16 cellular contexts compared by ENCODE assay signal in the genomic region with DNA sequence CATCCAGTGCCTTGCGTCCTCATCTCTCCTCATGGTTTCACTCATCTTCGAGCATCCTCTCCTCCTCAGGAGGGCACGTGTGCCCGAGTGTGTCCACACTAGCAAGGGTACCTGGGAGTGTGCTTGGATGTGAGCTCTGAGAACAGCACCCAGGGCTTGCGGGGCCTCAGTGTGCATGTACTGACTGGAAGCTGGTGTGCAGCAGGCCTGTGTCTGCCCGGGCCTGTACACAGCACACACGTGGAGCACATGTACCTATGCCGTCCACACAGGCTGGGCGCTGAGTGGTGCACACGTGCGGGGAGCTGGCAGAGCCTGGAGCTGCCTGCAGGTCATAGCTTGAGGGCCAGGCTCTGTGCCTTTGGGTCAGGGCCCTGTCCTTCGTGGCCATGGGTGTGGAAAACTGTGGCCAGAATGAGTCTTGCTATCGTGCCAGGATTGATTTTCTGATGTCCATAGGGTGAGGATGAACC. TPM values are rescaled to one million over a fixed set of nuclear protein-coding genes. Genes with fewer than 3 reads are reported as not detected.
DNase-seq lines count a peak whose midpoint lies in the region; ATAC-seq and TF ChIP-seq lines count a peak whose summit lies in the region.
"Had no signal": no experiment of that assay in that cellular context is flagged by ENCODE, and none has a peak within 500 bp of the region (broad histone marks: within the 10 kb centered on the region; RNA-seq: fewer than 3 reads in every experiment).

No MANE protein-coding gene starts in this region.

- H3K36me3 ChIP-seq in left ventricle myocardium inferior (peaks cover 8% of the 10 kb centered on the region), adrenal gland (replicated peaks in 1 of 2) (no peaks in the 10 kb centered on the region), transverse colon (no peaks in the 10 kb centered on the region)

- intact Hi-C loops in Right ventricle myocardium superior (cut with DNase I) (no loop called here), left ventricle myocardium inferior (cut with micrococcal nuclease) (no loop called here), adrenal gland (cut with DNase I) (loop anchor here in 1 of 2 donors (10.0 kb wide), 2 partner anchors 51 to 459 kb away; no protein-coding TSS in a partner anchor), lower leg skin (cut with DNase I; ENCODE audit: low total_unique reads) (no loop called here), transverse colon (cut with DNase I; ENCODE audit: low total_unique reads) (no loop called here)

- 71 to 93% (median 75%) methylated on average over 6 to 13 of the region's 13 CpGs for WGBS in adrenal gland, 4 donors
- WGBS in lower leg skin, 2 donors, result 51 to 52% methylated on average over 13 of the region's 13 CpGs
- 84 to 100% methylated on average over 1 to 11 of the region's 13 CpGs for WGBS in transverse colon (ENCODE audit: low coverage in 1 of 2), 2 donors

- TF ChIP-seq CTCF in left ventricle myocardium inferior (IDR thresholded peaks at IDR 0.05; ENCODE audit: borderline replicate concordance) (no peak), adrenal gland (IDR thresholded peaks at IDR 0.05) (no peak), lower leg skin (IDR thresholded peaks at IDR 0.05) (no peak), transverse colon (IDR thresholded peaks at IDR 0.05) (no peak)

- H3K4me3 ChIP-seq in left ventricle myocardium inferior (no peak overlapping the region), adrenal gland (no peak overlapping the region), lower leg skin (ENCODE audit: low read depth, poor library complexity, severe bottlenecking) (no peak overlapping the region), transverse colon (no peak overlapping the region)
- H3K4me3 ChIP-seq: PC-9 had no signal

- TF ChIP-seq EP300 in transverse colon (IDR thresholded peaks at IDR 0.05; ENCODE audit: low read depth), result no peak

- H3K27ac ChIP-seq in left ventricle myocardium inferior (replicated peaks) (no peak overlapping the region), adrenal gland (no peak overlapping the region), transverse colon (no peak overlapping the region)
- H3K27ac ChIP-seq: PC-9 had no signal

- in situ Hi-C loops in transverse colon (cut with MboI; ENCODE audit: low pct_ligation_motif_present in 1 of 4, low pct_unique_long_range_greater_than_20kb in 1 of 4, low sequenced_read_pairs in 3 of 4), result no loop called here

- H3K4me1 ChIP-seq in left ventricle myocardium inferior (peaks cover 10% of the 10 kb centered on the region), adrenal gland (replicated peaks in 1 of 2) (no peaks in the 10 kb centered on the region), transverse colon (peaks cover 0 to 5% (median 2%) of the 10 kb centered on the region in 4 donors)

- ATAC-seq in Right ventricle myocardium superior (ENCODE audit: poor library complexity) (no peak), GM21723 (IDR thresholded peaks at IDR 0.05; ENCODE audit: unreplicated experiment) (no peak), HG03342 (IDR thresholded peaks at IDR 0.05; ENCODE audit: unreplicated experiment) (no peak)

- H3K27me3 ChIP-seq in left ventricle myocardium inferior (ENCODE audit: low read depth), result peaks cover 3% of the 10 kb centered on the region
- no peaks in the 10 kb centered on the region for H3K27me3 ChIP-seq in adrenal gland
- H3K27me3 ChIP-seq in transverse colon, result no peaks in the 10 kb centered on the region

- TF ChIP-seq POLR2A in adrenal gland (IDR thresholded peaks at IDR 0.05), result no peak
- no peak for TF ChIP-seq POLR2A in lower leg skin (IDR thresholded peaks at IDR 0.05)
- TF ChIP-seq POLR2A in transverse colon (IDR thresholded peaks at IDR 0.05), result no peak

- DNase-seq in Right ventricle myocardium superior (peak; percentile 34), left ventricle myocardium inferior (no peak), adrenal gland (peak in 4 of 7 donors; percentile 6 to 50 (median 32)), lower leg skin (ENCODE audit: low spot score in 2 of 2) (peak; percentile 19 to 80), transverse colon (peak; percentile 7), NCI-H526 treated with DMSO at 0.1 percent for 48 hours (lab: John Stamatoyannopoulos, UW) (no peak)
- DNase-seq: AML-193, amniotic stem cell, erythroblast, Kasumi-1, occipital lobe, PC-9 had no signal

- no peaks in the 10 kb centered on the region for H3K9me3 ChIP-seq in left ventricle myocardium inferior (replicated peaks)
- no peaks in the 10 kb centered on the region for H3K9me3 ChIP-seq in adrenal gland (replicated peaks in 1 of 3)
- H3K9me3 ChIP-seq in transverse colon, result no peaks in the 10 kb centered on the region

RNA-seq across cellular contexts. Expression of a gene that starts 34.9 kb away (rescaled TPM):
- total RNA-seq in Right ventricle myocardium superior (85.2 TPM), left ventricle myocardium inferior (98.6 TPM), adrenal gland (100 to 1,000 TPM; 181 to 387 (median 230) TPM), lower leg skin (10 to 100 TPM; 82.7 to 92.6 (median 88.2) TPM), transverse colon (1,000 to 10,000 TPM in 1 of 4 donors, 100 to 1,000 TPM in 3; 365 to 1,069 (median 676) TPM)
- polyA plus RNA-seq in adrenal gland, result 100 to 1,000 TPM; 129 to 256 (median 202) TPM

RNA-seq across cellular contexts. Expression of a gene that starts 41.1 kb away (rescaled TPM):
- total RNA-seq in Right ventricle myocardium superior (5.0 TPM), left ventricle myocardium inferior (3.5 TPM), adrenal gland (10 to 100 TPM in 5 of 8 donors, 1 to 10 TPM in 3; 8.6 to 15.3 (median 10.7) TPM), lower leg skin (1 to 10 TPM; 2.9 to 8.9 (median 4.0) TPM), transverse colon (10 to 100 TPM in 1 of 4 donors, 1 to 10 TPM in 3; 1.4 to 35.2 (median 8.7) TPM)
- polyA plus RNA-seq in adrenal gland, result 10 to 100 TPM in 2 of 3 donors, 1 to 10 TPM in 1; 1.4 to 31.5 (median 16.7) TPM
- total RNA-seq: G401, PC-9, temporal lobe had no signal

Comparison
In these comparisons a context has a peak if more than half of its experiments do, and no peak if none do; other contexts are left out.
1. DNase-seq: peak in Right ventricle myocardium superior (single experiment), adrenal gland (4 of 7), lower leg skin (2 of 2) and transverse colon (single experiment); none in left ventricle myocardium inferior (single experiment) and NCI-H526 treated with DMSO at 0.1 percent for 48 hours (single experiment).